ENCODE assay signal across 8 cellular contexts in the genomic region with DNA sequence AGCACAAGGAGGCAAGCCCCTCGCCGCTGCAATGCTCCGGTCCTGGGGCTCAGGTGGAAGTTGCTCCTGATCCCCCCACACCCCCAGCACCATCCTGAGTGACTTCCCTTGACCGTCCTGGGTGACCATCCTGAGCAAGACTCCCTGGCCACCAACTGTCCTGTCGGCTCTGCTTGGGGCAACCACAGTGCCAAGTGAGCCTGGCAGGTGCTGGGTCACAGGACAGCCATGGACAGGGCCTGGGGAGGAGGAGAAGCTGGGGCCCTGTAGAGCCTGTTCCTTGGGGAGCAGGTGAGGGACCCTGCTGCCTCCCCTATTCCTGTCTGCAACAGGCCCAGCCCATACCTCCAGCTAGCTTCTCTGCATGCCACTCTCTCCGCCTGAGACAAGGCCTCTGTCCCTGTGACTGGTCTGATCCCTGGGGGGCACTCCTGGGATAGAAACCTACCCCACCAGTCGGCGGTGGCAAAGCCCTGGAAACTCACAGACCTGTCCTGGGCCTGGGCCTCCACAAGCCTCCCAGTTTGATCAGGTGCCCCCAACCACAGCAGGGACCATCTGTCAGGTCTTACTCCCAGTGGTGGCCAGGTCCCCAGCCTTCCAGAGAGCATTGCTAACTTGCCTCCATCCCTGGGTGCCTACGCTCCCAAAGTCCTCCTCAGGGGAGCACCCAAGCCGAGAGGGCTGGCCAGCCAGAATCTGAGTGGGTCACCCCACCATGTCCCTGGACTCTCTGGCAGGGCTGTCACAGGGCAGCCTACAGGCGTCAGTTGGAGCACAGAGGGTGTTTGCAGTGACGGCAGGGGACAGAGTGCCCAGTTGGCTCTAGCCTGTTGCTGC.
DNase-seq lines count a peak whose midpoint lies in the region; ATAC-seq and TF ChIP-seq lines count a peak whose summit lies in the region.

No MANE protein-coding gene starts in this region.

- H3K4me1 Mint-ChIP-seq in activated CD8-positive, alpha-beta T cell treated with anti-CD3 and anti-CD28 coated beads, Interleukin-2, amount 10 ng/mL, durations not matched to agents 7 days and 5 days (ENCODE audit: low read depth) = peaks cover 12% of the 10 kb centered on the region

- POLR2A ChIA-PET in activated CD8-positive, alpha-beta T cell treated with anti-CD3 and anti-CD28 coated beads, Interleukin-2, amount 10 ng/mL, durations not matched to agents 7 days and 5 days (lab: Charles Lee) = interaction anchor here (1.1 to 2.1 kb wide), 2 partner anchors 9 to 13 kb away, joined by 3 to 7 read pairs; no protein-coding TSS in a partner anchor

- peaks cover 5% of the 10 kb centered on the region for H3K79me2 ChIP-seq in DND-41 (ENCODE audit: insufficient read depth, low read length)

- H3K9me3 ChIP-seq in DND-41 (ENCODE audit: insufficient read depth, low read length, severe bottlenecking) = no peaks in the 10 kb centered on the region

- no peaks in the 10 kb centered on the region for H3K36me3 ChIP-seq in DND-41 (ENCODE audit: insufficient read depth, low read length)

- intact Hi-C loops in cardiac septum (cut with DNase I) (no loop called here), posterior cingulate gyrus (cut with DNase I) (no loop called here)

- DNase-seq in DND-41 = no peak
- DNase-seq in activated CD8-positive, alpha-beta T cell treated with anti-CD3 and anti-CD28 coated beads, Interleukin-2, amount 10 ng/mL, durations not matched to agents 7 days and 5 days = no peak
- peak; percentile 77 for DNase-seq in cardiac septum (ENCODE audit: low spot score)
- peak in 8 of 10 donors; percentile 40 to 89 (median 62) for DNase-seq in posterior cingulate gyrus
- no peak for DNase-seq in NCI-H524 (lab: John Stamatoyannopoulos, UW)
- no peak for DNase-seq in stimulated activated CD4-positive, alpha-beta T cell treated with anti-CD3 and anti-CD28 coated beads, Interleukin-1b, Interleukin-23, amount 100 ng/mL, for 48 hours

- ATAC-seq in DND-41 (ENCODE audit: insufficient read depth, low read depth) (no peak), HG03571 (IDR thresholded peaks at IDR 0.05; ENCODE audit: unreplicated experiment) (no peak), HG02970 (IDR thresholded peaks at IDR 0.05; ENCODE audit: low FRiP score, unreplicated experiment) (no peak)
- ATAC-seq in activated CD8-positive, alpha-beta T cell treated with anti-CD3 and anti-CD28 coated beads, Interleukin-2, amount 10 ng/mL, durations not matched to agents 7 days and 5 days = no peak

- peaks cover 7% of the 10 kb centered on the region for H3K27me3 Mint-ChIP-seq in activated CD8-positive, alpha-beta T cell treated with anti-CD3 and anti-CD28 coated beads, Interleukin-2, amount 10 ng/mL, durations not matched to agents 7 days and 5 days (ENCODE audit: low read depth)

- peak overlapping the region; percentile 91; the same call in 1 of the 2 replicates for H2AFZ ChIP-seq in DND-41 (ENCODE audit: low read depth, low read length)

- H3K9ac ChIP-seq in DND-41 (ENCODE audit: low read depth, low read length) = peak overlapping the region; percentile 81

- TF ChIP-seq CTCF in DND-41 (IDR thresholded peaks at IDR 0.05; ENCODE audit: borderline replicate concordance, extremely low read depth, low read length, poor library complexity, severe bottlenecking) = no peak

- no peaks in the 10 kb centered on the region for H3K27me3 ChIP-seq in DND-41 (ENCODE audit: insufficient read depth, low read length, poor library complexity)

- H4K20me1 ChIP-seq in DND-41 (ENCODE audit: insufficient read depth, low read length) = no peaks in the 10 kb centered on the region

- H3K27ac ChIP-seq in DND-41 (ENCODE audit: low read length) = peak overlapping the region; percentile 48

- peak overlapping the region; percentile 34 for H3K4me3 Mint-ChIP-seq in activated CD8-positive, alpha-beta T cell treated with anti-CD3 and anti-CD28 coated beads, Interleukin-2, amount 10 ng/mL, durations not matched to agents 7 days and 5 days

- peaks cover 26% of the 10 kb centered on the region for H3K4me1 ChIP-seq in DND-41 (ENCODE audit: insufficient read depth, low read length)

- H3K4me3 ChIP-seq in DND-41 (ENCODE audit: low read depth in 1 of 2, low read length in 2 of 2) = peak overlapping the region in 1 of 2 experiments; percentile 63; a peak in 2 of 4 replicates

- no peaks in the 10 kb centered on the region for H3K36me3 Mint-ChIP-seq in activated CD8-positive, alpha-beta T cell treated with anti-CD3 and anti-CD28 coated beads, Interleukin-2, amount 10 ng/mL, durations not matched to agents 7 days and 5 days (ENCODE audit: low read depth)

- no peak overlapping the region for H3K27ac Mint-ChIP-seq in activated CD8-positive, alpha-beta T cell treated with anti-CD3 and anti-CD28 coated beads, Interleukin-2, amount 10 ng/mL, durations not matched to agents 7 days and 5 days

- H3K4me2 ChIP-seq in DND-41 (ENCODE audit: insufficient read depth, low read length) = peak overlapping the region; percentile 76

- CTCF ChIA-PET in activated CD8-positive, alpha-beta T cell treated with anti-CD3 and anti-CD28 coated beads, Interleukin-2, amount 10 ng/mL, durations not matched to agents 7 days and 5 days (lab: Charles Lee) = interaction anchor here (2.5 kb wide), 1 partner anchor 40 kb away, joined by 13 read pairs; no protein-coding TSS in a partner anchor

- H3K9me3 Mint-ChIP-seq in activated CD8-positive, alpha-beta T cell treated with anti-CD3 and anti-CD28 coated beads, Interleukin-2, amount 10 ng/mL, durations not matched to agents 7 days and 5 days (ENCODE audit: insufficient read depth) = no peaks in the 10 kb centered on the region

Comparison
In these comparisons a context has a peak if more than half of its experiments do, and no peak if none do; other contexts are left out.
1. DNase-seq: peak in cardiac septum (single experiment) and posterior cingulate gyrus (8 of 10); none in DND-41 (single experiment), activated CD8-positive, alpha-beta T cell treated with anti-CD3 and anti-CD28 coated beads, Interleukin-2, amount 10 ng/mL, durations not matched to agents 7 days and 5 days (single experiment), NCI-H524 (0 of 2) and stimulated activated CD4-positive, alpha-beta T cell treated with anti-CD3 and anti-CD28 coated beads, Interleukin-1b, Interleukin-23, amount 100 ng/mL, for 48 hours (single experiment).